8 cellular contexts compared by ENCODE assay signal in the genomic region with DNA sequence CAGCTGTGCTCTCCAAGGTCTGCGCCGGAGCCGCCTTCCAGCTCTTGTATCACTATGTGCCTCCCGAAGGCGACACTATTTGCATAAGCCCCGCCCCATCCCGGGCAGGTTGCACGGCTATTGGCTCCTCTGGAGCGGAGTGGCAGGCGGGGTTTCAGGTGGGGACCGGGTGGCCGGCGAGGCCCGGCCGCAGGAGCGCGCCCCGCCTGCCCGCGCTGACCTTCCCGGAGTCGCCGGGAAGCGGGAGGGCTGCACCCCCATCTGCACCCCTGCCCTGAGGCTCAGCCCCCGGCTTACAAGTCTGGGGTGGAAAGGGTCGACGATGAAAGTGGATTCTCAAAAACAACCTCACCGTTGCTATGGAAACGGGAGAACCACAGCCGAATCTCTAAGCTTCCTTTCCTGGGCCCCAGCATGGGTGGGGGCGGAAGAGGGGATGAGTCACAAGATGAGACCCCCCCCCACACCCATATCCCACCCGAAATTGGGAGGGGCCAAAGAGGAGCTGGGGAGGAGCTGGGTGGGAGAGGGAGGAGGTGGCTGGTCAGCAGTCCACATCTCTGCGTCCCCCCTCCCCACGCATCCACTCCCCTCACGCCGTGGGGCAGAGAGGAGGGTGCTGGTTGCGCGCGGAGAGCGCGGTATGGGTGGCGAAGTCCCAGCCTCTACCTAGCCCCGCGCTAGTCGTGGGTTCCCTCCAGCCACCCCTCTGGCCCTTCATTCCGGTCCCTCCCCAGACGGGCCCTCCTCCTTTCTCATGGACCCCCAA. TPM values are rescaled to one million over a fixed set of nuclear protein-coding genes. Genes with fewer than 3 reads are reported as not detected.
DNase-seq lines count a peak whose midpoint lies in the region; ATAC-seq and TF ChIP-seq lines count a peak whose summit lies in the region.

A gene (minus strand): TSS at position 51 of the 769 bp plus-strand sequence. CDS start 6,830 bp downstream, outside the sequence.

- no peaks in the 10 kb centered on the region for H3K27me3 Mint-ChIP-seq in CD4-positive, alpha-beta memory T cell
- peaks cover 100% of the 10 kb centered on the region for H3K27me3 Mint-ChIP-seq in nephron progenitor cell (ENCODE audit: low read depth, poor library complexity)

- peaks cover 46% of the 10 kb centered on the region for H3K4me1 ChIP-seq in CD4-positive, alpha-beta memory T cell (ENCODE audit: insufficient read depth, low read length)
- peaks cover 27% of the 10 kb centered on the region for H3K4me1 ChIP-seq in KMS-11 (ENCODE audit: low read depth, poor library complexity, severe bottlenecking)

- peak within 1 kb of the TSS; percentile 85 for H3K4me2 ChIP-seq in KMS-11

- peak within 1 kb of the TSS; percentile 65 for H3K27ac ChIP-seq in CD4-positive, alpha-beta memory T cell (ENCODE audit: low read depth, low read length)
- H3K27ac ChIP-seq in KMS-11: no peak within 1 kb of the TSS

- no peaks in the 10 kb centered on the region for H3K9me3 Mint-ChIP-seq in CD4-positive, alpha-beta memory T cell
- no peaks in the 10 kb centered on the region for H3K9me3 Mint-ChIP-seq in nephron progenitor cell

- no peaks in the 10 kb centered on the region for H3K9me3 ChIP-seq in CD4-positive, alpha-beta memory T cell (ENCODE audit: control insufficient read depth in 1 of 2, low read length in 2 of 2)

- H3K4me1 Mint-ChIP-seq in CD4-positive, alpha-beta memory T cell: peaks cover 19 to 47% (median 39%) of the 10 kb centered on the region in 4 donors
- peaks cover 5% of the 10 kb centered on the region for H3K4me1 Mint-ChIP-seq in nephron progenitor cell

- intact Hi-C loops in CD4-positive, alpha-beta memory T cell (cut with micrococcal nuclease): loop anchor here (1.0 to 5.0 kb wide), 2 partner anchors 8 to 46 kb away; a partner anchor contains a TSS

- H3K27me3 ChIP-seq in CD4-positive, alpha-beta memory T cell (ENCODE audit: insufficient read depth, low read length): no peaks in the 10 kb centered on the region
- peaks cover 14% of the 10 kb centered on the region; the same call in 1 of the 2 replicates for H3K27me3 ChIP-seq in KMS-11 (ENCODE audit: insufficient read depth, low read depth)

- H3K79me2 ChIP-seq in KMS-11 (ENCODE audit: insufficient read depth, low read depth): no peaks in the 10 kb centered on the region

- POLR2A ChIA-PET in CD4-positive, alpha-beta memory T cell (lab: Charles Lee; ENCODE audit: partially characterized antibody): interaction anchor here (0.9 to 5.6 kb wide), 15 partner anchors 8 to 1170 kb away, joined by 3 to 62 read pairs (median 5); a partner anchor contains a TSS

- CTCF ChIA-PET in CD4-positive, alpha-beta memory T cell (lab: Charles Lee; ENCODE audit: partially characterized antibody): interaction anchor here (0.8 to 5.8 kb wide), 10 partner anchors 10 to 500 kb away, joined by 3 to 37 read pairs (median 4); a partner anchor contains a TSS

- peak within 1 kb of the TSS; percentile 57; the same call in 1 of the 2 replicates for H3K9ac ChIP-seq in KMS-11

- no peak for TF ChIP-seq CTCF in KMS-11 (conservative IDR thresholded peaks at IDR 0.05; ENCODE audit: low read depth, low read length)
- no peak for TF ChIP-seq CTCF in nephron progenitor cell (IDR thresholded peaks at IDR 0.05)

- H3K4me3 Mint-ChIP-seq in CD4-positive, alpha-beta memory T cell: peak within 1 kb of the TSS; percentile 83 to 95 (median 87)
- H3K4me3 Mint-ChIP-seq in nephron progenitor cell: peak within 1 kb of the TSS; percentile 57

- no peaks in the 10 kb centered on the region for H3K36me3 ChIP-seq in CD4-positive, alpha-beta memory T cell (ENCODE audit: insufficient read depth, low read length)
- H3K36me3 ChIP-seq in KMS-11 (ENCODE audit: insufficient read depth): no peaks in the 10 kb centered on the region

- H3K36me3 Mint-ChIP-seq in CD4-positive, alpha-beta memory T cell: peaks cover 0 to 2% of the 10 kb centered on the region in 2 donors
- H3K36me3 Mint-ChIP-seq in nephron progenitor cell (ENCODE audit: low read depth): no peaks in the 10 kb centered on the region

- peak; percentile 82 for ATAC-seq in GM21515 (IDR thresholded peaks at IDR 0.05; ENCODE audit: unreplicated experiment)

- peak; percentile 91 to 95 (median 93) for DNase-seq in CD4-positive, alpha-beta memory T cell
- peak; percentile 83 for DNase-seq in RPMI7951 (ENCODE audit: low read depth)
- peak; percentile 90 for DNase-seq in activated effector memory CD4-positive, alpha-beta T cell treated with Interleukin-2 at 50 U/mL for 16 hours
- DNase-seq in fibroblast of the conjunctiva (ENCODE audit: low read depth): peak; percentile 10
- DNase-seq in nephron progenitor cell: peak; percentile 97
- peak; percentile 90 for DNase-seq in stimulated activated naive CD4-positive, alpha-beta T cell treated with Interleukin-2 at 50 U/mL for 16 hours (lab: John Stamatoyannopoulos, UW)

- peak within 1 kb of the TSS; percentile 69 to 88 for H3K4me3 ChIP-seq in CD4-positive, alpha-beta memory T cell (ENCODE audit: low read length in 2 of 2)
- H3K4me3 ChIP-seq in KMS-11 (IDR thresholded peaks at IDR 0.05; ENCODE audit: insufficient read depth, low read depth, low read length): peak within 1 kb of the TSS; percentile 66

- peak within 1 kb of the TSS; percentile 88 to 95 (median 92) for H3K27ac Mint-ChIP-seq in CD4-positive, alpha-beta memory T cell
- H3K27ac Mint-ChIP-seq in nephron progenitor cell: no peak within 1 kb of the TSS

- H4K20me1 ChIP-seq in KMS-11 (ENCODE audit: insufficient read depth): no peaks in the 10 kb centered on the region

- H2AFZ ChIP-seq in KMS-11 (ENCODE audit: low read depth): peak within 1 kb of the TSS; percentile 95

RNA-seq across cellular contexts. Expression of the gene that starts here (rescaled TPM):
- 10 to 100 TPM; 31.8 to 32.4 TPM for total RNA-seq in CD4-positive, alpha-beta memory T cell
- polyA plus RNA-seq in CD4-positive, alpha-beta memory T cell: 1 to 10 TPM; 8.9 to 9.6 TPM
- total RNA-seq in RPMI7951 (2014; rRNA removed; shearing (Covaris generic)): 0.10 and 0.12 TPM in 2 replicates

Comparison
In these comparisons a context has a peak if more than half of its experiments do, and no peak if none do; other contexts are left out.
1. RNA of the gene that starts here (total RNA-seq): 31.8 to 32.4 TPM in CD4-positive, alpha-beta memory T cell; 0.10 to 0.12 TPM in RPMI7951; every median in the first group is over 10 times any median in the second.
2. Peak in DNase-seq in RPMI7951; RNA of the gene not detected or under 1 TPM.
3. DNase-seq: peak in every context shown above with its lines; median percentile 97 in nephron progenitor cell; 93 in CD4-positive, alpha-beta memory T cell; 90 in activated effector memory CD4-positive, alpha-beta T cell treated with Interleukin-2 at 50 U/mL for 16 hours; 90 in stimulated activated naive CD4-positive, alpha-beta T cell treated with Interleukin-2 at 50 U/mL for 16 hours; 83 in RPMI7951; 10 in fibroblast of the conjunctiva.